ENCODE assay signal across 8 cellular contexts in genomic region chr1:63321788-63322247, GRCh38. TPM values are rescaled to one million over a fixed set of nuclear protein-coding genes. Genes with fewer than 3 reads are reported as not detected.
DNase-seq lines count a peak whose midpoint lies in the region; ATAC-seq, FAIRE-seq and TF ChIP-seq lines count a peak whose summit lies in the region.

No MANE protein-coding gene starts in this region.

- TSS peak; percentile 33 for BruUV-seq in Calu3 (replicated peaks; lab: Mats Ljungman, UMichigan)

- DNase-seq in Calu3 (no peak), naive B cell (no peak), NCI-H774 (lab: John Stamatoyannopoulos, UW) (no peak), SW480 (ENCODE audit: low spot score) (no peak), frontal cortex (ENCODE audit: low spot score in 2 of 2) (no peak), NCI-H2171 treated with DMSO at 0.1 percent for 48 hours (lab: John Stamatoyannopoulos, UW) (no peak)

- no peak for TF ChIP-seq CTCF in Calu3 (IDR thresholded peaks at IDR 0.05; ENCODE audit: unreplicated experiment)
- no peak for TF ChIP-seq CTCF in brain (conservative IDR thresholded peaks at IDR 0.05)

- intact Hi-C loops in Calu3 (cut with micrococcal nuclease; ENCODE audit: unreplicated experiment): no loop called here

- H3K27ac Mint-ChIP-seq in Calu3 (ENCODE audit: unreplicated experiment): peak overlapping the region; percentile 71
- no peak overlapping the region for H3K27ac Mint-ChIP-seq in brain
- peak overlapping the region in 5 of 6 donors; percentile 65 to 99 (median 95) for H3K27ac Mint-ChIP-seq in naive B cell

- H3K9me3 Mint-ChIP-seq in Calu3 (ENCODE audit: low read depth, unreplicated experiment) (no peaks in the 10 kb centered on the region), brain (peaks cover 0 to 21% (median 10%) of the 10 kb centered on the region in 5 experiments), naive B cell (peaks cover 5 to 54% (median 31%) of the 10 kb centered on the region in 7 donors)

- peaks cover 45% of the 10 kb centered on the region for H3K27me3 Mint-ChIP-seq in Calu3 (ENCODE audit: unreplicated experiment)
- H3K27me3 Mint-ChIP-seq in brain: peaks cover 95% of the 10 kb centered on the region
- H3K27me3 Mint-ChIP-seq in naive B cell: peaks cover 48 to 56% (median 49%) of the 10 kb centered on the region in 3 donors

- no peak for FAIRE-seq in frontal cortex (lab: Jason Lieb, UNC)

- CTCF ChIA-PET in Calu3 (lab: Charles Lee): interaction anchor here (0.6 kb wide), 1 partner anchor 216 kb away, joined by 3 read pairs; no protein-coding TSS in a partner anchor

- H3K4me3 Mint-ChIP-seq in Calu3 (ENCODE audit: low read depth, unreplicated experiment): peak overlapping the region; percentile 68
- peak overlapping the region; percentile 77 to 87 (median 78) for H3K4me3 Mint-ChIP-seq in brain
- peak overlapping the region; percentile 71 to 92 (median 87) for H3K4me3 Mint-ChIP-seq in naive B cell

- H3K36me3 Mint-ChIP-seq in Calu3 (ENCODE audit: insufficient read depth, unreplicated experiment): peaks cover 26% of the 10 kb centered on the region
- no peaks in the 10 kb centered on the region for H3K36me3 Mint-ChIP-seq in brain
- peaks cover 11 to 27% of the 10 kb centered on the region in 2 donors for H3K36me3 Mint-ChIP-seq in naive B cell

- H3K4me1 Mint-ChIP-seq in Calu3 (ENCODE audit: low read depth, unreplicated experiment): peaks cover 8% of the 10 kb centered on the region
- peaks cover 52% of the 10 kb centered on the region for H3K4me1 Mint-ChIP-seq in brain
- H3K4me1 Mint-ChIP-seq in naive B cell: peaks cover 22 to 37% (median 28%) of the 10 kb centered on the region in 3 donors

- ATAC-seq in HG02852 (IDR thresholded peaks at IDR 0.05; ENCODE audit: unreplicated experiment): peak; percentile 24
- ATAC-seq in naive B cell (ENCODE audit: low read depth in 2 of 2): peak; percentile 35 to 40

RNA-seq across cellular contexts. Expression of gene FOXD3, which starts 0.5 kb away (rescaled TPM):
- total RNA-seq in Calu3 (2022): 0.28 and 0.29 TPM in 2 replicates
- 1.7 TPM for polyA plus RNA-seq in brain (ENCODE audit: insufficient read depth, low read depth, low replicate concordance)
- polyA plus RNA-seq in naive B cell (ENCODE audit: low read depth in 6 of 6): not detected
- total RNA-seq in frontal cortex: not detected

RNA-seq across cellular contexts. Expression of gene ALG6, which starts 45.6 kb away (rescaled TPM):
- total RNA-seq in Calu3 (2022) (20.8 and 24.0 TPM in 2 replicates), frontal cortex (52.6 TPM)
- polyA plus RNA-seq in brain (ENCODE audit: insufficient read depth, low read depth, low replicate concordance) (8.4 TPM), naive B cell (ENCODE audit: low read depth in 6 of 6) (10 to 100 TPM; 13.4 to 35.8 (median 22.6) TPM)

Comparison
In these comparisons a context has a peak if more than half of its experiments do, and no peak if none do; other contexts are left out.
1. H3K27ac Mint-ChIP-seq: peak in Calu3 (single experiment) and naive B cell (5 of 6); none in brain (0 of 5).
2. Peak in every context shown above with its lines, with median percentiles within 50 percentile points of each other: H3K4me3 Mint-ChIP-seq.